1 cellular context compared by ENCODE assay signal in the genomic region with DNA sequence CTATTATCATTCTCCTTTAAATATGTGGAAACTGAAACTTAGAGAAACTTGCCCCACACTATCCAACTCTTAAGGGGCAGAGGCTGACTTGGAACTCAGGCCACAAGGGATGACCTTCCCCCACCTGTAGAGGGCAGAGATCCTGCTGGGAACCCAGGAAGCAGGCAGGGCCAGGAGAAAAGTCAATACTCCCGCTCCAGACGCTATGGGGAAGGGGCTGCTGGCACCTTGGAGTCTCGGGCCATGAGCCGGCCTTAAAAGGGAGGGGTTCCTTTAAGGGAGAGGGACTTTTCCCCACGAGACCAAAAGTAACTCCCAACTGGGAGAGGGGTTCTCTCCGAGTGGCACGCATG.
TF ChIP-seq lines count a peak whose summit lies in the region.

No MANE protein-coding gene starts in this region.

TF ChIP-seq in HEK293, 187 proteins besides CTCF, POLR2A, EP300 and RAD21 (continued from another document):
- no peak for TF ChIP-seq ZNF639 (tag by site-specific recombination; IDR thresholded peaks at IDR 0.05)
- TF ChIP-seq, protein P1, sequence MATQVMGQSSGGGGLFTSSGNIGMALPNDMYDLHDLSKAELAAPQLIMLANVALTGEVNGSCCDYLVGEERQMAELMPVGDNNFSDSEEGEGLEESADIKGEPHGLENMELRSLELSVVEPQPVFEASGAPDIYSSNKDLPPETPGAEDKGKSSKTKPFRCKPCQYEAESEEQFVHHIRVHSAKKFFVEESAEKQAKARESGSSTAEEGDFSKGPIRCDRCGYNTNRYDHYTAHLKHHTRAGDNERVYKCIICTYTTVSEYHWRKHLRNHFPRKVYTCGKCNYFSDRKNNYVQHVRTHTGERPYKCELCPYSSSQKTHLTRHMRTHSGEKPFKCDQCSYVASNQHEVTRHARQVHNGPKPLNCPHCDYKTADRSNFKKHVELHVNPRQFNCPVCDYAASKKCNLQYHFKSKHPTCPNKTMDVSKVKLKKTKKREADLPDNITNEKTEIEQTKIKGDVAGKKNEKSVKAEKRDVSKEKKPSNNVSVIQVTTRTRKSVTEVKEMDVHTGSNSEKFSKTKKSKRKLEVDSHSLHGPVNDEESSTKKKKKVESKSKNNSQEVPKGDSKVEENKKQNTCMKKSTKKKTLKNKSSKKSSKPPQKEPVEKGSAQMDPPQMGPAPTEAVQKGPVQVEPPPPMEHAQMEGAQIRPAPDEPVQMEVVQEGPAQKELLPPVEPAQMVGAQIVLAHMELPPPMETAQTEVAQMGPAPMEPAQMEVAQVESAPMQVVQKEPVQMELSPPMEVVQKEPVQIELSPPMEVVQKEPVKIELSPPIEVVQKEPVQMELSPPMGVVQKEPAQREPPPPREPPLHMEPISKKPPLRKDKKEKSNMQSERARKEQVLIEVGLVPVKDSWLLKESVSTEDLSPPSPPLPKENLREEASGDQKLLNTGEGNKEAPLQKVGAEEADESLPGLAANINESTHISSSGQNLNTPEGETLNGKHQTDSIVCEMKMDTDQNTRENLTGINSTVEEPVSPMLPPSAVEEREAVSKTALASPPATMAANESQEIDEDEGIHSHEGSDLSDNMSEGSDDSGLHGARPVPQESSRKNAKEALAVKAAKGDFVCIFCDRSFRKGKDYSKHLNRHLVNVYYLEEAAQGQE (tag by site-specific recombination; IDR thresholded peaks at IDR 0.05), result no peak
